ENCODE assay signal across 1 cellular context in the genomic region with DNA sequence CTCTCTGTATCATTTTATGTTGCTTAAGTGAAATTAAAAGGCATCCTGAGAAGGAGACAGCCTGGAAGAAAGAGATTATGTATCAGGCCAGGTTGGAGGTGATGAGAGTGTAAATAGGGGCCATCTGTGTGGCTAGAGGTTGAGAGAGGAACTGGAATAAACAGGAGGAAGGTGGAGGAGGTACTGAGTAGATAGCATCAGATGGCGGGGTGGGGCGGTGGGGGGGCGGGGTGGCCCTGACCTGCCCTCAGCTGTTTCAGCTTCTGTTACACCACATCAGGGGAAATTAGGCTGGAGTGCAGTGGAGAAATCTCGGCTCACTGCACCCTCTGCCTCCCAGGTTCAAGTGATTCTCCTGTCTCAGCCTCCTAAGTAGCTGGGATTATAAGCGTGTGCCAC.
TF ChIP-seq lines count a peak whose summit lies in the region.

No MANE protein-coding gene starts in this region.

TF ChIP-seq in K562, 482 proteins besides CTCF, POLR2A, EP300 and RAD21:
- TF ChIP-seq TEAD4 (IDR thresholded peaks at IDR 0.05; ENCODE audit: low read length) (peak; percentile 32; the same call in 1 of the 2 replicates), TEAD4 (CRISPR knock-in tag; IDR thresholded peaks at IDR 0.05; ENCODE audit: borderline replicate concordance) (no peak), CTBP1 (IDR thresholded peaks at IDR 0.05; ENCODE audit: borderline replicate concordance) (no peak), ERF (CRISPR knock-in tag; IDR thresholded peaks at IDR 0.05) (no peak), ZNF740 (CRISPR knock-in tag; IDR thresholded peaks at IDR 0.05) (no peak), ZNF740 (tag; IDR thresholded peaks at IDR 0.05) (peak in 1 of 2 experiments; percentile 94; a peak in 2 of 4 replicates), ZNF143 (CRISPR knock-in tag; IDR thresholded peaks at IDR 0.05) (no peak), ZEB2 (IDR thresholded peaks at IDR 0.05) (peak; percentile 27; the same call in 1 of the 2 replicates), SPI1 (IDR thresholded peaks at IDR 0.05; ENCODE audit: borderline replicate concordance, low read depth, low read length) (peak; percentile 73; the same call in 1 of the 2 replicates), NR3C1 (CRISPR knock-in tag; IDR thresholded peaks at IDR 0.05) (no peak), KLF16 (IDR thresholded peaks at IDR 0.05) (peak; percentile 65; the same call in 1 of the 2 replicates), TAL1 (IDR thresholded peaks at IDR 0.05) (peak; percentile 31; the same call in 1 of the 2 replicates), ARID2 (IDR thresholded peaks at IDR 0.05) (no peak), GABPA (tag; conservative IDR thresholded peaks at IDR 0.05; ENCODE audit: low read depth) (no peak), FOXK2 (conservative IDR thresholded peaks at IDR 0.05 in 1 of 2, IDR thresholded peaks at IDR 0.05 in 1 of 2; ENCODE audit: low read depth in 2 of 2) (0 out of 4 replicates have a peak, but pooled peaks of 1 of the 2 experiments have one; percentile 26), CBFA2T3 (IDR thresholded peaks at IDR 0.05) (peak; percentile 37; the same call in 1 of the 2 replicates), RCOR1 (IDR thresholded peaks at IDR 0.05; ENCODE audit: borderline replicate concordance in 1 of 2, low read depth in 2 of 2, low read length in 2 of 2) (0 out of 4 replicates have a peak, but pooled peaks of 1 of the 2 experiments have one; percentile 34), ARID1B (IDR thresholded peaks at IDR 0.05) (0 out of 2 replicates have a peak, but pooled peaks have one; percentile 23), CBFA2T2 (conservative IDR thresholded peaks at IDR 0.05) (peak; percentile 25; the same call in 1 of the 2 replicates)
- TF ChIP-seq, protein P1, sequence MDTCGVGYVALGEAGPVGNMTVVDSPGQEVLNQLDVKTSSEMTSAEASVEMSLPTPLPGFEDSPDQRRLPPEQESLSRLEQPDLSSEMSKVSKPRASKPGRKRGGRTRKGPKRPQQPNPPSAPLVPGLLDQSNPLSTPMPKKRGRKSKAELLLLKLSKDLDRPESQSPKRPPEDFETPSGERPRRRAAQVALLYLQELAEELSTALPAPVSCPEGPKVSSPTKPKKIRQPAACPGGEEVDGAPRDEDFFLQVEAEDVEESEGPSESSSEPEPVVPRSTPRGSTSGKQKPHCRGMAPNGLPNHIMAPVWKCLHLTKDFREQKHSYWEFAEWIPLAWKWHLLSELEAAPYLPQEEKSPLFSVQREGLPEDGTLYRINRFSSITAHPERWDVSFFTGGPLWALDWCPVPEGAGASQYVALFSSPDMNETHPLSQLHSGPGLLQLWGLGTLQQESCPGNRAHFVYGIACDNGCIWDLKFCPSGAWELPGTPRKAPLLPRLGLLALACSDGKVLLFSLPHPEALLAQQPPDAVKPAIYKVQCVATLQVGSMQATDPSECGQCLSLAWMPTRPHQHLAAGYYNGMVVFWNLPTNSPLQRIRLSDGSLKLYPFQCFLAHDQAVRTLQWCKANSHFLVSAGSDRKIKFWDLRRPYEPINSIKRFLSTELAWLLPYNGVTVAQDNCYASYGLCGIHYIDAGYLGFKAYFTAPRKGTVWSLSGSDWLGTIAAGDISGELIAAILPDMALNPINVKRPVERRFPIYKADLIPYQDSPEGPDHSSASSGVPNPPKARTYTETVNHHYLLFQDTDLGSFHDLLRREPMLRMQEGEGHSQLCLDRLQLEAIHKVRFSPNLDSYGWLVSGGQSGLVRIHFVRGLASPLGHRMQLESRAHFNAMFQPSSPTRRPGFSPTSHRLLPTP (IDR thresholded peaks at IDR 0.05; ENCODE audit: borderline replicate concordance, extremely low read depth, insufficient read length) = no peak
- TF ChIP-seq, protein P2, sequence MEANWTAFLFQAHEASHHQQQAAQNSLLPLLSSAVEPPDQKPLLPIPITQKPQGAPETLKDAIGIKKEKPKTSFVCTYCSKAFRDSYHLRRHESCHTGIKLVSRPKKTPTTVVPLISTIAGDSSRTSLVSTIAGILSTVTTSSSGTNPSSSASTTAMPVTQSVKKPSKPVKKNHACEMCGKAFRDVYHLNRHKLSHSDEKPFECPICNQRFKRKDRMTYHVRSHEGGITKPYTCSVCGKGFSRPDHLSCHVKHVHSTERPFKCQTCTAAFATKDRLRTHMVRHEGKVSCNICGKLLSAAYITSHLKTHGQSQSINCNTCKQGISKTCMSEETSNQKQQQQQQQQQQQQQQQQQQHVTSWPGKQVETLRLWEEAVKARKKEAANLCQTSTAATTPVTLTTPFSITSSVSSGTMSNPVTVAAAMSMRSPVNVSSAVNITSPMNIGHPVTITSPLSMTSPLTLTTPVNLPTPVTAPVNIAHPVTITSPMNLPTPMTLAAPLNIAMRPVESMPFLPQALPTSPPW (CRISPR knock-in tag; IDR thresholded peaks at IDR 0.05) = peak; percentile 90
